ENCODE assay signal across 8 cellular contexts in genomic region chr4:16001484-16001858, GRCh38. TPM values are rescaled to one million over a fixed set of nuclear protein-coding genes. Genes with fewer than 3 reads are reported as not detected.
DNase-seq lines count a peak whose midpoint lies in the region; ATAC-seq and TF ChIP-seq lines count a peak whose summit lies in the region.

No MANE protein-coding gene starts in this region.

- no peaks in the 10 kb centered on the region for H3K9me3 ChIP-seq in BE2C

- H3K36me3 ChIP-seq in BE2C, result no peaks in the 10 kb centered on the region

- H3K4me1 ChIP-seq in BE2C, result peaks cover 5% of the 10 kb centered on the region; the same call in 1 of the 2 replicates

- ATAC-seq in GM18858 (IDR thresholded peaks at IDR 0.05; ENCODE audit: unreplicated experiment) (peak; percentile 89), HG03045 (IDR thresholded peaks at IDR 0.05; ENCODE audit: unreplicated experiment) (peak; percentile 88)

- no peak overlapping the region for H3K4me3 ChIP-seq in BE2C (ENCODE audit: low read depth, low read length)

- peak; percentile 93 for TF ChIP-seq CTCF in BE2C (IDR thresholded peaks at IDR 0.05; ENCODE audit: low read depth, low read length)

- H3K27me3 ChIP-seq in BE2C, result no peaks in the 10 kb centered on the region

- peak; percentile 70 for DNase-seq in BE2C
- DNase-seq in NCI-H2171 treated with DMSO at 0.1 percent for 48 hours (lab: John Stamatoyannopoulos, UW), result peak; percentile 36
- DNase-seq in activated CD4-positive, alpha-beta T cell treated with anti-CD3 and anti-CD28 coated beads for 24 hours (ENCODE audit: low read depth in 2 of 2), result peak; percentile 7 to 29
- DNase-seq in effector CD4-positive, alpha-beta T cell, result peak; percentile 5
- DNase-seq in lung microvascular endothelial cell (ENCODE audit: low read depth in 2 of 2), result peak; percentile 74 to 80
- DNase-seq in stimulated activated CD8-positive, alpha-beta memory T cell treated with anti-CD3 and anti-CD28 coated beads, Interleukin-4, amount 100 ng/mL, for 1 hour (ENCODE audit: low read depth in 2 of 2, low spot score in 1 of 2), result peak; percentile 5 to 17

RNA-seq across cellular contexts. Expression of gene FGFBP2, which starts 38.5 kb away (rescaled TPM):
- not detected for polyA plus RNA-seq in BE2C (2012; ENCODE audit: insufficient read depth, insufficient read length, low read depth)
- total RNA-seq in lung microvascular endothelial cell, result not detected in 2 replicates

Comparison
In these comparisons a context has a peak if more than half of its experiments do, and no peak if none do; other contexts are left out.
1. DNase-seq: peak in every context shown above with its lines; median percentile 77 in lung microvascular endothelial cell; 70 in BE2C; 36 in NCI-H2171 treated with DMSO at 0.1 percent for 48 hours; 18 in activated CD4-positive, alpha-beta T cell treated with anti-CD3 and anti-CD28 coated beads for 24 hours; 11 in stimulated activated CD8-positive, alpha-beta memory T cell treated with anti-CD3 and anti-CD28 coated beads, Interleukin-4, amount 100 ng/mL, for 1 hour; 5 in effector CD4-positive, alpha-beta T cell.